Comparison of ENCODE assay signal across 8 cellular contexts in genomic region chr5:96614110-96614691, GRCh38. TPM values are rescaled to one million over a fixed set of nuclear protein-coding genes. Genes with fewer than 3 reads are reported as not detected.
DNase-seq lines count a peak whose midpoint lies in the region; ATAC-seq and TF ChIP-seq lines count a peak whose summit lies in the region.

No MANE protein-coding gene starts in this region.

- peak overlapping the region in 1 of 2 donors; percentile 77 for H3K27ac Mint-ChIP-seq in natural killer cell treated with Interleukin-12 subunit alpha and Interleukin-12 subunit beta and Interleukin-15 and Interleukin-18, amount 100 ng/mL, for 72 hours

- DNase-seq in DMS 273 treated with DMSO at 0.1 percent for 48 hours (lab: John Stamatoyannopoulos, UW) (peak; percentile 30), NCI-H82 treated with DMSO at 0.1 percent for 48 hours (lab: John Stamatoyannopoulos, UW; ENCODE audit: unreplicated experiment) (peak; percentile 10), fibroblast of mammary gland (ENCODE audit: low read depth) (peak; percentile 96), transverse colon (peak; percentile 60), KG1 (lab: John Stamatoyannopoulos, UW) (no peak)
- DNase-seq in activated T-cell treated with anti-CD3 and anti-CD28 coated beads, Interleukin-2, amount 50 U/mL, for 1 hour, result peak; percentile 22
- DNase-seq in natural killer cell treated with Interleukin-12 subunit alpha and Interleukin-12 subunit beta and Interleukin-15 and Interleukin-18, amount 100 ng/mL, for 72 hours (ENCODE audit: low spot score), result no peak

- H3K27me3 ChIP-seq in transverse colon, result no peaks in the 10 kb centered on the region

- 0 to 11% methylated on average over 1 to 6 of the region's 6 CpGs for WGBS in transverse colon (ENCODE audit: low coverage in 1 of 2), 2 donors

- ATAC-seq in HG03432 (IDR thresholded peaks at IDR 0.05; ENCODE audit: unreplicated experiment), result peak; percentile 69
- ATAC-seq in natural killer cell treated with Interleukin-12 subunit alpha and Interleukin-12 subunit beta and Interleukin-15 and Interleukin-18, amount 100 ng/mL, for 72 hours, result peak; percentile 57 to 61

- peak overlapping the region; percentile 10 to 59 (median 50) for H3K27ac ChIP-seq in transverse colon

- H3K4me1 ChIP-seq in transverse colon, result peaks cover 0 to 19% (median 9%) of the 10 kb centered on the region in 4 donors

- no peak overlapping the region for H3K4me3 Mint-ChIP-seq in natural killer cell treated with Interleukin-12 subunit alpha and Interleukin-12 subunit beta and Interleukin-15 and Interleukin-18, amount 100 ng/mL, for 72 hours

- in situ Hi-C loops in transverse colon (cut with MboI; ENCODE audit: low pct_ligation_motif_present in 1 of 4, low pct_unique_long_range_greater_than_20kb in 1 of 4, low sequenced_read_pairs in 3 of 4), result loop anchor here in 3 of 4 donors (25.0 kb wide), 1 partner anchor 548 kb away; no protein-coding TSS in a partner anchor

- intact Hi-C loops in transverse colon (cut with DNase I; ENCODE audit: low total_unique reads), result loop anchor here (10.0 kb wide), 3 partner anchors 121 to 759 kb away; no protein-coding TSS in a partner anchor

- no peak for TF ChIP-seq EP300 in transverse colon (IDR thresholded peaks at IDR 0.05; ENCODE audit: low read depth)

- TF ChIP-seq CTCF in fibroblast of mammary gland (conservative IDR thresholded peaks at IDR 0.05; ENCODE audit: control insufficient read depth, insufficient read depth, low read depth, low read length), result peak; percentile 51
- TF ChIP-seq CTCF in transverse colon (IDR thresholded peaks at IDR 0.05), result peak; percentile 51 to 79 (median 55)

- H3K27me3 Mint-ChIP-seq in natural killer cell treated with Interleukin-12 subunit alpha and Interleukin-12 subunit beta and Interleukin-15 and Interleukin-18, amount 100 ng/mL, for 72 hours, result peaks cover 21 to 28% of the 10 kb centered on the region in 2 donors

- H3K9me3 Mint-ChIP-seq in natural killer cell treated with Interleukin-12 subunit alpha and Interleukin-12 subunit beta and Interleukin-15 and Interleukin-18, amount 100 ng/mL, for 72 hours, result peaks cover 3% of the 10 kb centered on the region

- TF ChIP-seq POLR2A in transverse colon (IDR thresholded peaks at IDR 0.05), result no peak

- H3K4me1 Mint-ChIP-seq in natural killer cell treated with Interleukin-12 subunit alpha and Interleukin-12 subunit beta and Interleukin-15 and Interleukin-18, amount 100 ng/mL, for 72 hours (ENCODE audit: low read depth in 2 of 2), result peaks cover 6% of the 10 kb centered on the region in 2 donors

- no peaks in the 10 kb centered on the region for H3K36me3 ChIP-seq in transverse colon

- H3K4me3 ChIP-seq in fibroblast of mammary gland (ENCODE audit: control insufficient read depth, low read depth, low read length), result peak overlapping the region; percentile 24
- no peak overlapping the region for H3K4me3 ChIP-seq in transverse colon

- H3K36me3 Mint-ChIP-seq in natural killer cell treated with Interleukin-12 subunit alpha and Interleukin-12 subunit beta and Interleukin-15 and Interleukin-18, amount 100 ng/mL, for 72 hours, result no peaks in the 10 kb centered on the region

- no peaks in the 10 kb centered on the region for H3K9me3 ChIP-seq in transverse colon

RNA-seq across cellular contexts. Expression of gene CAST, which starts 48.0 kb away (rescaled TPM):
- total RNA-seq in natural killer cell treated with Interleukin-12 subunit alpha and Interleukin-12 subunit beta and Interleukin-15 and Interleukin-18, amount 100 ng/mL, for 72 hours, result 100 to 1,000 TPM in 1 of 2 donors, 10 to 100 TPM in 1; 86.3 to 101 TPM
- total RNA-seq in transverse colon, result 100 to 1,000 TPM; 237 to 556 (median 335) TPM

Comparison
In these comparisons a context has a peak if more than half of its experiments do, and no peak if none do; other contexts are left out.
1. DNase-seq: peak in DMS 273 treated with DMSO at 0.1 percent for 48 hours (single experiment), NCI-H82 treated with DMSO at 0.1 percent for 48 hours (single experiment), activated T-cell treated with anti-CD3 and anti-CD28 coated beads, Interleukin-2, amount 50 U/mL, for 1 hour (single experiment), fibroblast of mammary gland (single experiment) and transverse colon (single experiment); none in natural killer cell treated with Interleukin-12 subunit alpha and Interleukin-12 subunit beta and Interleukin-15 and Interleukin-18, amount 100 ng/mL, for 72 hours (single experiment) and KG1 (single experiment).